Comparison of ENCODE assay signal across 20 cellular contexts in genomic region chr7:94338921-94339371, GRCh38. TPM values are rescaled to one million over a fixed set of nuclear protein-coding genes. Genes with fewer than 3 reads are reported as not detected.
DNase-seq lines count a peak whose midpoint lies in the region; ATAC-seq, FAIRE-seq and TF ChIP-seq lines count a peak whose summit lies in the region.
"Had no signal": no experiment of that assay in that cellular context is flagged by ENCODE, and none has a peak within 500 bp of the region (broad histone marks: within the 10 kb centered on the region; RNA-seq: fewer than 3 reads in every experiment).

No MANE protein-coding gene starts in this region.

- POLR2A ChIA-PET in PC-3 (lab: Charles Lee; ENCODE audit: unreplicated experiment) = no interaction called here

- H3K27ac ChIP-seq in PC-3 (ENCODE audit: low read length) (no peak overlapping the region), epithelial cell of prostate (no peak overlapping the region), colonic mucosa (no peak overlapping the region)
- H3K27ac ChIP-seq: cardiac muscle cell, heart left ventricle, ovary, vagina had no signal

- H3K27me3 ChIP-seq in PC-3 (ENCODE audit: low read length) (no peaks in the 10 kb centered on the region), colonic mucosa (no peaks in the 10 kb centered on the region)
- H3K27me3 ChIP-seq: cardiac muscle cell, heart left ventricle, ovary, vagina had no signal

- DNase-seq in H54 (ENCODE audit: insufficient read length, low spot score) (peak; percentile 12), PC-3 (peak; percentile 36), epithelial cell of prostate (ENCODE audit: low read depth, low spot score) (peak; percentile 40), renal cortical epithelial cell (ENCODE audit: low read depth) (peak; percentile 11), colonic mucosa (no peak)
- DNase-seq: activated CD4-positive, alpha-beta T cell treated with anti-CD3 and anti-CD28 coated beads for 1 hour; activated naive CD4-positive, alpha-beta T cell treated with anti-CD3 and anti-CD28 coated beads, Interleukin-2, amount 10 ng/mL, durations not matched to agents 7 days and 5 days; heart left ventricle; Karpas-422; NCI-H1694 treated with DMSO at 0.1 percent for 48 hours; NCI-H526; ovary; RPMI8226; stimulated activated naive CD4-positive, alpha-beta T cell; T-helper 2 cell had no signal

- no peaks in the 10 kb centered on the region for H3F3A ChIP-seq in PC-3 (ENCODE audit: low read length, unreplicated experiment)

- BruUV-seq in PC-3 (replicated peaks; lab: Mats Ljungman, UMichigan) = no TSS peak

- no peak for FAIRE-seq in H54 (lab: Jason Lieb, UNC)
- FAIRE-seq: GM12892 had no signal

- 0 out of 2 replicates have a peak, but pooled peaks cover under 1% of the 10 kb centered on the region for H3K4me1 ChIP-seq in PC-3 (ENCODE audit: insufficient read depth, low read length)
- H3K4me1 ChIP-seq in colonic mucosa = no peaks in the 10 kb centered on the region
- H3K4me1 ChIP-seq: heart left ventricle, vagina had no signal

- H3K9ac ChIP-seq in PC-3 (ENCODE audit: low read length) = no peak overlapping the region
- no peak overlapping the region for H3K9ac ChIP-seq in colonic mucosa (ENCODE audit: low read depth in 2 of 2, low read length in 2 of 2)

- H3K4me2 ChIP-seq in PC-3 (ENCODE audit: low read length) = no peak overlapping the region

- no peaks in the 10 kb centered on the region for H3K36me3 ChIP-seq in PC-3 (ENCODE audit: low read depth, low read length)
- H3K36me3 ChIP-seq in colonic mucosa = no peaks in the 10 kb centered on the region
- H3K36me3 ChIP-seq: cardiac muscle cell, heart left ventricle, ovary, vagina had no signal

- CTCF ChIA-PET in PC-3 (lab: Charles Lee) = no interaction called here

- H4K20me1 ChIP-seq in PC-3 (ENCODE audit: low read length) = no peaks in the 10 kb centered on the region

- intact Hi-C loops in PC-3 (cut with micrococcal nuclease) = no loop called here
- intact Hi-C loops in colonic mucosa (cut with DNase I) = no loop called here

- no peak overlapping the region for H3K4me3 ChIP-seq in PC-3 (ENCODE audit: low read length)
- H3K4me3 ChIP-seq in colonic mucosa = no peak overlapping the region
- H3K4me3 ChIP-seq: cardiac muscle cell, heart left ventricle, ovary, vagina had no signal

- H2AFZ ChIP-seq in PC-3 (ENCODE audit: low read length) = no peak overlapping the region

- ATAC-seq in PC-3 (no peak), HG03135 (IDR thresholded peaks at IDR 0.05; ENCODE audit: unreplicated experiment) (no peak), HG02571 (IDR thresholded peaks at IDR 0.05; ENCODE audit: unreplicated experiment) (no peak)
- ATAC-seq: heart left ventricle had no signal

- no peaks in the 10 kb centered on the region for H3K79me2 ChIP-seq in PC-3 (ENCODE audit: low read length)

- TF ChIP-seq CTCF in PC-3 (conservative IDR thresholded peaks at IDR 0.05; ENCODE audit: low read depth, low read length) (no peak), colonic mucosa (IDR thresholded peaks at IDR 0.05) (no peak)

- H3K9me3 ChIP-seq in PC-3 (ENCODE audit: low read length) (no peaks in the 10 kb centered on the region), colonic mucosa (no peaks in the 10 kb centered on the region)
- H3K9me3 ChIP-seq: heart left ventricle, ovary, vagina had no signal

- no peaks in the 10 kb centered on the region for H3K9me2 ChIP-seq in PC-3 (replicated peaks; ENCODE audit: low read length)

- no peak for TF ChIP-seq POLR2A in H54 (IDR thresholded peaks at IDR 0.05; ENCODE audit: low read depth, low read length)

RNA-seq across cellular contexts. Expression of gene COL1A2, which starts 55.7 kb away (rescaled TPM):
- total RNA-seq in PC-3 (2014; rRNA removed) = not detected in 2 replicates
- 7.3 and 237 TPM in 2 replicates for total RNA-seq in renal cortical epithelial cell
- total RNA-seq in colonic mucosa = 100 to 1,000 TPM in 1 of 2 donors, 10 to 100 TPM in 1; 55.6 to 131 TPM
